ENCODE assay signal across 17 cellular contexts in the genomic region with DNA sequence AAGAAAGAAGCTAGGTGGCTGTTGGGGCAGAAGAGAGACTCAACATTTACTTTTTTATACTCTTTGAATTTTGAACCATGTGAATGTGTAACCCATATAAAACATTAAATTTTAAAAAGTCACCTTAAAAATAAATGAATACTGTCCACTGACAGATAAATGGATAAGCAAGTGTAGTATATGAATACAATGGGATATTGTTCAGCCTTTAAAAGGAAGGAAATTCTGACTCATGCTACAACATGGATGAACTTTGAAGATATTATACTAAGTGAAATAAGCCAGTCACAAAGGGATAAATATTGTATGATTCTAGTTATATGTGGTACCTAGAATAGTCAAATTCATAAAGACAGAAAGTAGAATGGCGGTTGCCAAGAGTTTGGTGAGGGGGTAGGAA.
DNase-seq lines count a peak whose midpoint lies in the region; ATAC-seq and TF ChIP-seq lines count a peak whose summit lies in the region.
"Had no signal": no experiment of that assay in that cellular context is flagged by ENCODE, and none has a peak within 500 bp of the region (broad histone marks: within the 10 kb centered on the region; RNA-seq: fewer than 3 reads in every experiment).

No MANE protein-coding gene starts in this region.

- no peak for ATAC-seq in SK-N-SH treated with all-trans-retinoic acid at 6 μM for 48 hours
- ATAC-seq in IMR-90 (ENCODE audit: low read depth) = no peak
- ATAC-seq: A549 had no signal

- CTCF ChIA-PET in SK-N-SH (lab: Yijun Ruan, JAX) (interaction anchor here (0.6 kb wide), 1 partner anchor 12 kb away, joined by 4 read pairs; no protein-coding TSS in a partner anchor), IMR-90 (lab: Yijun Ruan, JAX) (no interaction called here)

- POLR2A ChIA-PET in SK-N-SH (lab: Yijun Ruan, JAX) = no interaction called here
- POLR2A ChIA-PET in IMR-90 (lab: Charles Lee; ENCODE audit: unreplicated experiment) = no interaction called here

- H2BK5ac ChIP-seq in IMR-90 (ENCODE audit: low read depth, low read length, poor library complexity, severe bottlenecking) = no peak overlapping the region
- H2BK5ac ChIP-seq in mesenchymal stem cell (ENCODE audit: low read depth, low read length, poor library complexity, severe bottlenecking) = no peak overlapping the region

- H2BK15ac ChIP-seq in IMR-90 (ENCODE audit: low read depth, low read length) (no peak overlapping the region), mesenchymal stem cell (ENCODE audit: low read depth, poor library complexity, severe bottlenecking) (no peak overlapping the region)

- no TSS peak for BruUV-seq in IMR-90 (replicated peaks; lab: Mats Ljungman, UMichigan)

- no peak overlapping the region for H3K56ac ChIP-seq in IMR-90 (ENCODE audit: extremely low read depth, insufficient read depth, low read length)

- TF ChIP-seq POLR2A in IMR-90 (IDR thresholded peaks at IDR 0.05; ENCODE audit: low read depth, low read length) = no peak

- H2BK120ac ChIP-seq in IMR-90 (ENCODE audit: low read depth, low read length) (no peak overlapping the region), mesenchymal stem cell (ENCODE audit: low read depth, low read length) (no peak overlapping the region)

- no peak overlapping the region for H3K14ac ChIP-seq in IMR-90 (replicated peaks; ENCODE audit: low read depth, low read length)
- no peak overlapping the region for H3K14ac ChIP-seq in mesenchymal stem cell (ENCODE audit: low read length in 2 of 2)

- no peaks in the 10 kb centered on the region for H3K9me2 ChIP-seq in SK-N-SH

- no peak overlapping the region for H4K91ac ChIP-seq in IMR-90 (ENCODE audit: insufficient read depth, low read depth, low read length)
- no peak overlapping the region for H4K91ac ChIP-seq in mesenchymal stem cell (ENCODE audit: low read length)

- H3K27ac ChIP-seq in SK-N-SH (ENCODE audit: low read depth in 2 of 2, low read length in 1 of 2) (peak overlapping the region in 1 of 2 experiments; percentile 37; a peak in 2 of 4 replicates), IMR-90 (ENCODE audit: insufficient read depth, low read length) (no peak overlapping the region), mesenchymal stem cell (ENCODE audit: low read length, poor library complexity, severe bottlenecking) (no peak overlapping the region)
- H3K27ac ChIP-seq: 22Rv1, A549, C4-2B had no signal

- no peaks in the 10 kb centered on the region for H3K79me2 ChIP-seq in SK-N-SH (ENCODE audit: insufficient read depth)

- no peaks in the 10 kb centered on the region; the same call in 1 of the 2 replicates for H3K9me1 ChIP-seq in IMR-90 (ENCODE audit: insufficient read depth, low read length)

- H3K4me3 ChIP-seq in SK-N-SH (ENCODE audit: low read depth in 2 of 2, low read length in 1 of 2) (no peak overlapping the region), IMR-90 (ENCODE audit: insufficient read depth, low read depth, low read length) (no peak overlapping the region), mesenchymal stem cell (ENCODE audit: insufficient read depth in 1 of 2, low read depth in 1 of 2, low read length in 2 of 2) (no peak overlapping the region)
- H3K4me3 ChIP-seq: A549 had no signal

- TF ChIP-seq RAD21 in SK-N-SH (IDR thresholded peaks at IDR 0.05; ENCODE audit: low read length) (no peak), IMR-90 (IDR thresholded peaks at IDR 0.05; ENCODE audit: low read length) (no peak)

- H3F3A ChIP-seq in SK-N-SH (replicated peaks; ENCODE audit: insufficient read depth) = no peaks in the 10 kb centered on the region

- no peak overlapping the region for H4K8ac ChIP-seq in IMR-90 (ENCODE audit: low read depth in 2 of 2, low read length in 2 of 2)
- no peak overlapping the region for H4K8ac ChIP-seq in mesenchymal stem cell (ENCODE audit: low read length)

- 63% methylated on average over 1 of the region's 1 CpG for WGBS in SK-N-SH (ENCODE audit: low lambda C conversion rate)
- WGBS in IMR-90 (ENCODE audit: extremely low coverage in 2 of 2, insufficient read length in 1 of 2), 2 experiments = no CpG with 5 or more reads among the region's 1 CpG
- 93% methylated on average over 1 of the region's 1 CpG for WGBS in mesenchymal stem cell

- H3K4me1 ChIP-seq in SK-N-SH (ENCODE audit: control insufficient read depth in 1 of 2, insufficient read depth in 2 of 2, low read depth in 1 of 2, low read length in 1 of 2) = peaks cover 3 to 10% of the 10 kb centered on the region in 2 experiments; a peak in 3 of 4 replicates
- H3K4me1 ChIP-seq in IMR-90 (ENCODE audit: control insufficient read depth, insufficient read depth, low read length) = no peaks in the 10 kb centered on the region
- peaks cover 4% of the 10 kb centered on the region for H3K4me1 ChIP-seq in mesenchymal stem cell (ENCODE audit: control insufficient read depth, insufficient read depth, low read depth, low read length)
- H3K4me1 ChIP-seq: A549, Caco-2 had no signal

- dilution Hi-C loops in IMR-90 (cut with HindIII; ENCODE audit: low sequenced_read_pairs, unreplicated experiment) = no loop called here

- no peak overlapping the region for H3K4me2 ChIP-seq in SK-N-SH
- H3K4me2 ChIP-seq in IMR-90 (ENCODE audit: low read depth, low read length) = no peak overlapping the region
- no peak overlapping the region for H3K4me2 ChIP-seq in mesenchymal stem cell (ENCODE audit: low read length, poor library complexity, severe bottlenecking)
- H3K4me2 ChIP-seq: A549 had no signal

- no peak for TF ChIP-seq EP300 in SK-N-SH (IDR thresholded peaks at IDR 0.05; ENCODE audit: borderline replicate concordance in 1 of 2, low read depth in 1 of 2, low read length in 1 of 2)

- H4K20me1 ChIP-seq in SK-N-SH (ENCODE audit: insufficient read depth) (no peaks in the 10 kb centered on the region), IMR-90 (ENCODE audit: insufficient read depth, low read length) (no peaks in the 10 kb centered on the region)

- in situ Hi-C loops in IMR-90 (cut with MboI; ENCODE audit: low sequenced_read_pairs) = no loop called here

- H3K36me3 ChIP-seq in SK-N-SH (replicated peaks in 1 of 2; ENCODE audit: control insufficient read depth in 1 of 2, insufficient read depth in 2 of 2, low read length in 1 of 2) (no peaks in the 10 kb centered on the region), IMR-90 (ENCODE audit: control insufficient read depth, insufficient read depth, low read length) (no peaks in the 10 kb centered on the region), mesenchymal stem cell (ENCODE audit: control insufficient read depth in 1 of 2, insufficient read depth in 2 of 2, low read depth in 1 of 2, low read length in 2 of 2) (no peaks in the 10 kb centered on the region)

- no peaks in the 10 kb centered on the region for H3K79me1 ChIP-seq in IMR-90 (ENCODE audit: low read depth in 1 of 2, low read length in 2 of 2)
- H3K79me1 ChIP-seq in mesenchymal stem cell (replicated peaks; ENCODE audit: low read length, poor library complexity, severe bottlenecking) = no peaks in the 10 kb centered on the region

- no peak overlapping the region for H2AK5ac ChIP-seq in IMR-90 (ENCODE audit: low read depth, low read length)
- H2AK5ac ChIP-seq in mesenchymal stem cell (ENCODE audit: low read length, severe bottlenecking) = no peak overlapping the region

- no peak overlapping the region for H2AFZ ChIP-seq in SK-N-SH (ENCODE audit: low read depth)
- no peak overlapping the region for H2AFZ ChIP-seq in IMR-90 (replicated peaks; ENCODE audit: low read length, poor library complexity)
- no peak overlapping the region for H2AFZ ChIP-seq in mesenchymal stem cell (ENCODE audit: low read depth, low read length)

- no peak overlapping the region for H3K4ac ChIP-seq in IMR-90 (ENCODE audit: low read depth, low read length)
- no peak overlapping the region for H3K4ac ChIP-seq in mesenchymal stem cell (ENCODE audit: low read depth in 1 of 2, low read length in 2 of 2)

- H3K9ac ChIP-seq in SK-N-SH (no peak overlapping the region), IMR-90 (ENCODE audit: low read depth, low read length) (no peak overlapping the region), mesenchymal stem cell (ENCODE audit: low read length) (no peak overlapping the region)

- H2BK12ac ChIP-seq in mesenchymal stem cell (ENCODE audit: low read length in 2 of 2) = no peak overlapping the region

- TF ChIP-seq CTCF in SK-N-SH (IDR thresholded peaks at IDR 0.05) (no peak), IMR-90 (conservative IDR thresholded peaks at IDR 0.05; ENCODE audit: low read depth, low read length) (no peak)

- DNase-seq in SK-N-SH (no peak), IMR-90 (peak; percentile 18), dermis microvascular lymphatic vessel endothelial cell (ENCODE audit: low read depth in 2 of 2) (peak; percentile 63 to 76), lung microvascular endothelial cell (ENCODE audit: low read depth in 2 of 2) (peak; percentile 68 to 79), GDM1 (lab: John Stamatoyannopoulos, UW) (no peak), mesenchymal stem cell (no peak)
- no peak for DNase-seq in stimulated activated CD8-positive, alpha-beta memory T cell treated with anti-CD3 and anti-CD28 coated beads, Interleukin-4, amount 100 ng/mL, for 48 hours
- DNase-seq: AML-193; Caco-2; CD4-positive, alpha-beta T cell; GF-D8; GOT3; H7 had no signal

- no peak overlapping the region for H4K5ac ChIP-seq in IMR-90 (ENCODE audit: low read depth, low read length)

- intact Hi-C loops in IMR-90 (cut with micrococcal nuclease) = no loop called here

- H3K18ac ChIP-seq in IMR-90 (ENCODE audit: low read depth, low read length) (no peak overlapping the region), mesenchymal stem cell (ENCODE audit: low read depth in 1 of 2, low read length in 2 of 2) (no peak overlapping the region)

- H2BK20ac ChIP-seq in IMR-90 (ENCODE audit: low read depth, low read length) = no peak overlapping the region

- no peak overlapping the region for H3K23ac ChIP-seq in IMR-90 (ENCODE audit: low read depth, low read length)
- H3K23ac ChIP-seq in mesenchymal stem cell (ENCODE audit: low read length in 2 of 2) = no peak overlapping the region

- no peak overlapping the region for H2AK9ac ChIP-seq in IMR-90 (replicated peaks; ENCODE audit: low read depth, low read length, poor library complexity)

- H3K27me3 ChIP-seq in SK-N-SH (ENCODE audit: insufficient read depth) = no peaks in the 10 kb centered on the region
- H3K27me3 ChIP-seq in IMR-90 (ENCODE audit: control insufficient read depth, insufficient read depth, low read length) = peaks cover 20% of the 10 kb centered on the region
- H3K27me3 ChIP-seq in mesenchymal stem cell (ENCODE audit: control insufficient read depth in 1 of 2, insufficient read depth in 1 of 2, low read length in 2 of 2) = peaks cover 3 to 81% of the 10 kb centered on the region in 2 experiments

- H3K9me3 ChIP-seq in SK-N-SH = no peaks in the 10 kb centered on the region
- H3K9me3 ChIP-seq in IMR-90 (ENCODE audit: control insufficient read depth, insufficient read depth, low read length) = no peaks in the 10 kb centered on the region
- H3K9me3 ChIP-seq in mesenchymal stem cell (ENCODE audit: control insufficient read depth, low read length) = no peaks in the 10 kb centered on the region
- H3K9me3 ChIP-seq: Caco-2 had no signal

TF ChIP-seq in SK-N-SH, 30 proteins besides CTCF, POLR2A, EP300 and RAD21 (continues in another document):
- TF ChIP-seq TCF12 (IDR thresholded peaks at IDR 0.05) = 0 out of 2 replicates have a peak, but pooled peaks have one; percentile 23

TF ChIP-seq in SK-N-SH treated with all-trans-retinoic acid at 6 μM for 48 hours, 23 proteins besides CTCF, POLR2A, EP300 and RAD21 (continues in another document):
- no peak for TF ChIP-seq OSR1 (CRISPR knock-in tag; IDR thresholded peaks at IDR 0.05)

Comparison
In these comparisons a context has a peak if more than half of its experiments do, and no peak if none do; other contexts are left out.
1. DNase-seq: peak in IMR-90 (single experiment), dermis microvascular lymphatic vessel endothelial cell (2 of 2) and lung microvascular endothelial cell (2 of 2); none in SK-N-SH (single experiment), GDM1 (single experiment), stimulated activated CD8-positive, alpha-beta memory T cell treated with anti-CD3 and anti-CD28 coated beads, Interleukin-4, amount 100 ng/mL, for 48 hours (single experiment) and mesenchymal stem cell (single experiment).